In the genomic region with DNA sequence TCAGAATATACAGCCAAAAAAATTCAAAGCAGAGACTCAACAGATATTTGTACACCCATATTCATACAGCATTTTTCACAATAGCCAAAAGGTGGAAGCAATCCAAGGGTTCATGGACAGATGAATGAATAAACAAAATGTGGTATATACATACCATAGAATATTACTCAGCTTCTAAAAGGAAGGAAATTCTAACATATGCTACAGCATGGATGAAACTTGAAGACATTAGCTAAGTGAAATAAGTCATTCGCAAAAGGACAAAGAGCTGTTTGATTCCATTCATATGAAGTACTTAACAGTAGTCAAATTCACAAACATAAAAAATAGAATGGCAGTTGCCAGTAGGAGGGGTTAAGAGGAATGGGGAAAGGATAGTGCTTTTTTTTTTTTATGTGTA, we compare ENCODE assay signal across 18 cellular contexts.
DNase-seq lines count a peak whose midpoint lies in the region; TF ChIP-seq lines count a peak whose summit lies in the region.
"Had no signal": no experiment of that assay in that cellular context is flagged by ENCODE, and none has a peak within 500 bp of the region (broad histone marks: within the 10 kb centered on the region; RNA-seq: fewer than 3 reads in every experiment).

No MANE protein-coding gene starts in this region.

- no peaks in the 10 kb centered on the region for H3K36me3 ChIP-seq in adipocyte (ENCODE audit: control insufficient read depth, insufficient read depth, low read length, severe bottlenecking)
- H3K36me3 ChIP-seq in spleen, result no peaks in the 10 kb centered on the region
- H3K36me3 ChIP-seq: pancreas, SJSA1, upper lobe of left lung had no signal

- 90 to 100% (median 93%) methylated on average over 1 of the region's 1 CpG for WGBS in spleen, 5 donors

- H3K4me3 ChIP-seq in adipocyte (ENCODE audit: low read length) (no peak overlapping the region), skeletal muscle cell (ENCODE audit: low read depth, low read length) (no peak overlapping the region), spleen (no peak overlapping the region)
- H3K4me3 ChIP-seq: pancreas, SJSA1, upper lobe of left lung had no signal

- DNase-seq in HS-27A (ENCODE audit: low read depth) (peak; percentile 45), adipocyte (ENCODE audit: low read depth) (peak; percentile 80), fibroblast of gingiva (ENCODE audit: low read depth) (peak; percentile 79), skeletal muscle cell (ENCODE audit: low read depth) (peak; percentile 45), spleen (no peak), UCSD-AML1 (lab: John Stamatoyannopoulos, UW; ENCODE audit: unreplicated experiment) (no peak), GM20000 (ENCODE audit: low spot score) (no peak)
- DNase-seq: activated naive CD4-positive, alpha-beta T cell treated with Interleukin-2 at 50 U/mL for 16 hours; DMS79 treated with DMSO at 0.1 percent for 48 hours; Kasumi-1; naive B cell; NCI-H1694; pancreas; stimulated activated naive B cell treated with anti-CD40 and anti-IgM and Interleukin-4, amounts not matched to agents 10 μg/mL and 1 μg/mL and 100 μg/mL, for 72 hours; T1000; upper lobe of left lung had no signal

- intact Hi-C loops in spleen (cut with DNase I; ENCODE audit: low total_unique reads), result no loop called here

- no peak for TF ChIP-seq CTCF in spleen (IDR thresholded peaks at IDR 0.05 in 8 of 11, conservative IDR thresholded peaks at IDR 0.05 in 3 of 11)
- TF ChIP-seq CTCF in GM20000 (IDR thresholded peaks at IDR 0.05; ENCODE audit: extremely low read depth, missing control alignments), result no peak

- TF ChIP-seq POLR2A in spleen (IDR thresholded peaks at IDR 0.05), result no peak

- no peak overlapping the region for H3K9ac ChIP-seq in adipocyte (ENCODE audit: low read length)

- H3K9me3 ChIP-seq in adipocyte (ENCODE audit: control insufficient read depth, low read length) (no peaks in the 10 kb centered on the region), spleen (no peaks in the 10 kb centered on the region)
- H3K9me3 ChIP-seq: pancreas, SJSA1, upper lobe of left lung had no signal

- H3K27ac ChIP-seq in spleen, result no peak overlapping the region
- H3K27ac ChIP-seq: HL-60, pancreas, SJSA1, upper lobe of left lung had no signal

- H3K4me1 ChIP-seq in adipocyte (ENCODE audit: control insufficient read depth, insufficient read depth, low read length) (no peaks in the 10 kb centered on the region), spleen (no peaks in the 10 kb centered on the region)
- H3K4me1 ChIP-seq: upper lobe of left lung had no signal

- no peaks in the 10 kb centered on the region for H3K27me3 ChIP-seq in adipocyte (replicated peaks; ENCODE audit: control insufficient read depth, insufficient read depth, low read length)
- H3K27me3 ChIP-seq in spleen (replicated peaks in 1 of 7), result no peaks in the 10 kb centered on the region
- H3K27me3 ChIP-seq: pancreas, upper lobe of left lung had no signal

Comparison
In these comparisons a context has a peak if more than half of its experiments do, and no peak if none do; other contexts are left out.
1. DNase-seq: peak in HS-27A (single experiment), adipocyte (single experiment), fibroblast of gingiva (single experiment) and skeletal muscle cell (single experiment); none in spleen (single experiment), UCSD-AML1 (single experiment) and GM20000 (single experiment).